ENCODE assay signal across 1 cellular context in the genomic region with DNA sequence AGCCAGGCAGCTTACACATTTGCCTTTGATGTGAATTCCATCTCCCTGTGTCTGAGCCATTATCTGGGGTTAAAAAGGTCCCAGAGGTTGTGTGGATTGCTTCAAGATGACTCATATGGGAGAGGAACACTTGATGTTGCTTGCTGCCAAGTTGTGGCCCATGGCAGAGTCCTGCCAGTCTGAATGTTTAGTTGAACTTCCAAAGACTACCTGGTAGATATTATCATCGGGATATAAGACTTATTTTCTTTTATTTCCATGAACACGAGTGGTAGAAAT.
TF ChIP-seq lines count a peak whose summit lies in the region.

No MANE protein-coding gene starts in this region.

TF ChIP-seq in GM23338, 12 proteins besides CTCF, POLR2A, EP300 and RAD21 (continued from another document):
- no peak for TF ChIP-seq ZNF462 (CRISPR knock-in tag; IDR thresholded peaks at IDR 0.05)
- TF ChIP-seq, protein P1, sequence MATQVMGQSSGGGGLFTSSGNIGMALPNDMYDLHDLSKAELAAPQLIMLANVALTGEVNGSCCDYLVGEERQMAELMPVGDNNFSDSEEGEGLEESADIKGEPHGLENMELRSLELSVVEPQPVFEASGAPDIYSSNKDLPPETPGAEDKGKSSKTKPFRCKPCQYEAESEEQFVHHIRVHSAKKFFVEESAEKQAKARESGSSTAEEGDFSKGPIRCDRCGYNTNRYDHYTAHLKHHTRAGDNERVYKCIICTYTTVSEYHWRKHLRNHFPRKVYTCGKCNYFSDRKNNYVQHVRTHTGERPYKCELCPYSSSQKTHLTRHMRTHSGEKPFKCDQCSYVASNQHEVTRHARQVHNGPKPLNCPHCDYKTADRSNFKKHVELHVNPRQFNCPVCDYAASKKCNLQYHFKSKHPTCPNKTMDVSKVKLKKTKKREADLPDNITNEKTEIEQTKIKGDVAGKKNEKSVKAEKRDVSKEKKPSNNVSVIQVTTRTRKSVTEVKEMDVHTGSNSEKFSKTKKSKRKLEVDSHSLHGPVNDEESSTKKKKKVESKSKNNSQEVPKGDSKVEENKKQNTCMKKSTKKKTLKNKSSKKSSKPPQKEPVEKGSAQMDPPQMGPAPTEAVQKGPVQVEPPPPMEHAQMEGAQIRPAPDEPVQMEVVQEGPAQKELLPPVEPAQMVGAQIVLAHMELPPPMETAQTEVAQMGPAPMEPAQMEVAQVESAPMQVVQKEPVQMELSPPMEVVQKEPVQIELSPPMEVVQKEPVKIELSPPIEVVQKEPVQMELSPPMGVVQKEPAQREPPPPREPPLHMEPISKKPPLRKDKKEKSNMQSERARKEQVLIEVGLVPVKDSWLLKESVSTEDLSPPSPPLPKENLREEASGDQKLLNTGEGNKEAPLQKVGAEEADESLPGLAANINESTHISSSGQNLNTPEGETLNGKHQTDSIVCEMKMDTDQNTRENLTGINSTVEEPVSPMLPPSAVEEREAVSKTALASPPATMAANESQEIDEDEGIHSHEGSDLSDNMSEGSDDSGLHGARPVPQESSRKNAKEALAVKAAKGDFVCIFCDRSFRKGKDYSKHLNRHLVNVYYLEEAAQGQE (IDR thresholded peaks at IDR 0.05; ENCODE audit: unreplicated experiment): no peak
- TF ChIP-seq STAT1 (IDR thresholded peaks at IDR 0.05; ENCODE audit: unreplicated experiment): no peak
